26 cellular contexts compared by ENCODE assay signal in genomic region chr10:70552585-70552984, GRCh38. TPM values are rescaled to one million over a fixed set of nuclear protein-coding genes. Genes with fewer than 3 reads are reported as not detected.
DNase-seq lines count a peak whose midpoint lies in the region; ATAC-seq and TF ChIP-seq lines count a peak whose summit lies in the region.
"Had no signal": no experiment of that assay in that cellular context is flagged by ENCODE, and none has a peak within 500 bp of the region (broad histone marks: within the 10 kb centered on the region; RNA-seq: fewer than 3 reads in every experiment).

No MANE protein-coding gene starts in this region.

- H3K36me3 Mint-ChIP-seq in nephron (ENCODE audit: low read depth), result no peaks in the 10 kb centered on the region
- H3K36me3 Mint-ChIP-seq: activated naive CD4-positive, alpha-beta T cell treated with anti-CD3 and anti-CD28 coated beads, Interleukin-2, amount 10 ng/mL, durations not matched to agents 7 days and 5 days; CD14-positive monocyte had no signal

- peak overlapping the region; percentile 31 for H3K9ac ChIP-seq in fibroblast of lung (ENCODE audit: insufficient read depth, low read length)

- H3K27me3 Mint-ChIP-seq in nephron (ENCODE audit: low read depth), result no peaks in the 10 kb centered on the region

- H3K4me3 Mint-ChIP-seq in nephron, result no peak overlapping the region
- H3K4me3 Mint-ChIP-seq: activated CD8-positive, alpha-beta T cell treated with anti-CD3 and anti-CD28 coated beads, Interleukin-2, amount 10 ng/mL, durations not matched to agents 7 days and 5 days; activated naive CD4-positive, alpha-beta T cell treated with anti-CD3 and anti-CD28 coated beads, Interleukin-2, amount 10 ng/mL, durations not matched to agents 7 days and 5 days; activated T-helper 17 cell treated with anti-CD3 and anti-CD28 coated beads, Interleukin-2, amount 50 U/mL, for 72 hours; CD14-positive monocyte had no signal

- H3K4me1 ChIP-seq in left ventricle myocardium inferior (peaks cover 18% of the 10 kb centered on the region), right cardiac atrium (ENCODE audit: control insufficient read depth, insufficient read depth, low read length) (no peaks in the 10 kb centered on the region), fibroblast of lung (ENCODE audit: control insufficient read depth, extremely low read depth, insufficient read depth, low read length) (peaks cover 11% of the 10 kb centered on the region), psoas muscle (no peaks in the 10 kb centered on the region)
- H3K4me1 ChIP-seq: prostate gland had no signal

- H3K27ac Mint-ChIP-seq in nephron, result peak overlapping the region; percentile 37 to 69 (median 52)
- H3K27ac Mint-ChIP-seq: activated CD8-positive, alpha-beta T cell treated with anti-CD3 and anti-CD28 coated beads, Interleukin-2, amount 10 ng/mL, durations not matched to agents 7 days and 5 days; activated naive CD4-positive, alpha-beta T cell treated with anti-CD3 and anti-CD28 coated beads, Interleukin-2, amount 10 ng/mL, durations not matched to agents 7 days and 5 days; activated T-helper 17 cell treated with anti-CD3 and anti-CD28 coated beads, Interleukin-2, amount 50 U/mL, for 72 hours had no signal

- peak overlapping the region; percentile 6 for H3K27ac ChIP-seq in left ventricle myocardium inferior (replicated peaks)
- no peak overlapping the region for H3K27ac ChIP-seq in right cardiac atrium (ENCODE audit: low read length)
- peak overlapping the region; percentile 54 for H3K27ac ChIP-seq in fibroblast of lung (ENCODE audit: insufficient read depth, low read length)
- no peak overlapping the region for H3K27ac ChIP-seq in psoas muscle
- H3K27ac ChIP-seq: 22Rv1, neutrophil, prostate gland had no signal

- H3K4me3 ChIP-seq in left ventricle myocardium inferior, result no peak overlapping the region
- no peak overlapping the region for H3K4me3 ChIP-seq in right cardiac atrium (ENCODE audit: low read length)
- H3K4me3 ChIP-seq in fibroblast of lung (replicated peaks in 1 of 4; ENCODE audit: control extremely low read depth in 1 of 4, insufficient read depth in 1 of 4, low read depth in 3 of 4, low read length in 4 of 4), result peak overlapping the region in 1 of 4 experiments; percentile 14
- no peak overlapping the region for H3K4me3 ChIP-seq in psoas muscle
- H3K4me3 ChIP-seq: prostate gland, sigmoid colon had no signal

- H3K79me2 ChIP-seq in fibroblast of lung (ENCODE audit: control insufficient read depth, insufficient read depth, low read length), result no peaks in the 10 kb centered on the region

- H3K27me3 ChIP-seq in left ventricle myocardium inferior (ENCODE audit: low read depth), result no peaks in the 10 kb centered on the region
- no peaks in the 10 kb centered on the region for H3K27me3 ChIP-seq in right cardiac atrium (ENCODE audit: control insufficient read depth, insufficient read depth)
- no peaks in the 10 kb centered on the region for H3K27me3 ChIP-seq in fibroblast of lung (ENCODE audit: control insufficient read depth, insufficient read depth, low read length)
- H3K27me3 ChIP-seq in psoas muscle (ENCODE audit: insufficient read depth in 3 of 3, low read length in 2 of 3), result no peaks in the 10 kb centered on the region
- H3K27me3 ChIP-seq: neutrophil, sigmoid colon had no signal

- peak overlapping the region; percentile 1 for H3K4me2 ChIP-seq in fibroblast of lung (ENCODE audit: extremely low read depth, insufficient read depth, low read length)

- H3K9me3 ChIP-seq in left ventricle myocardium inferior (replicated peaks) (no peaks in the 10 kb centered on the region), right cardiac atrium (ENCODE audit: control insufficient read depth, low read length) (no peaks in the 10 kb centered on the region), fibroblast of lung (ENCODE audit: control insufficient read depth, insufficient read depth, low read depth, low read length) (no peaks in the 10 kb centered on the region), psoas muscle (no peaks in the 10 kb centered on the region)
- H3K9me3 ChIP-seq: Caco-2, neutrophil, prostate gland, sigmoid colon had no signal

- no peaks in the 10 kb centered on the region for H4K20me1 ChIP-seq in fibroblast of lung (ENCODE audit: control insufficient read depth, extremely low read depth, insufficient read depth, low read length)

- 78% methylated on average over 6 of the region's 6 CpGs for WGBS in right cardiac atrium
- 92 to 93% (median 93%) methylated on average over 6 of the region's 6 CpGs for WGBS in psoas muscle, 3 donors

- no peak for DNase-seq in left ventricle myocardium inferior
- DNase-seq in right cardiac atrium, result no peak
- peak in 1 of 2 donors; percentile 41 for DNase-seq in fibroblast of lung (ENCODE audit: low read depth in 2 of 2)
- DNase-seq in psoas muscle, result no peak
- DNase-seq in NCI-H146 (lab: John Stamatoyannopoulos, UW), result no peak
- DNase-seq: activated CD4-positive, alpha-beta T cell treated with anti-CD3 and anti-CD28 coated beads for 4 hours; activated CD8-positive, alpha-beta T cell treated with anti-CD3 and anti-CD28 coated beads, Interleukin-2, amount 10 ng/mL, durations not matched to agents 7 days and 5 days; activated naive CD4-positive, alpha-beta T cell treated with anti-CD3 and anti-CD28 coated beads, Interleukin-2, amount 10 ng/mL, durations not matched to agents 7 days and 5 days; mammary epithelial cell; MV-4-11; NCI-H1436 treated with DMSO at 0.1 percent for 48 hours; NCI-H345; stimulated activated CD4-positive, alpha-beta T cell treated with anti-CD3 and anti-CD28 coated beads, Interleukin-4, amount 100 ng/mL, for 24 hours had no signal

- no peak for ATAC-seq in right cardiac atrium
- ATAC-seq in HG03135 (IDR thresholded peaks at IDR 0.05; ENCODE audit: unreplicated experiment), result no peak
- no peak for ATAC-seq in psoas muscle
- no peak for ATAC-seq in GM18858 (IDR thresholded peaks at IDR 0.05; ENCODE audit: unreplicated experiment)
- ATAC-seq: activated CD8-positive, alpha-beta T cell treated with anti-CD3 and anti-CD28 coated beads, Interleukin-2, amount 10 ng/mL, durations not matched to agents 7 days and 5 days; activated T-helper 17 cell treated with anti-CD3 and anti-CD28 coated beads, Interleukin-2, amount 50 U/mL, for 72 hours had no signal

- intact Hi-C loops in left ventricle myocardium inferior (cut with micrococcal nuclease), result loop anchor here (2.0 to 5.0 kb wide), 2 partner anchors 206 to 330 kb away; no protein-coding TSS in a partner anchor
- intact Hi-C loops in right cardiac atrium (cut with DNase I), result loop anchor here (2.0 to 5.0 kb wide), 2 partner anchors 206 to 330 kb away; no protein-coding TSS in a partner anchor
- intact Hi-C loops in psoas muscle (cut with DNase I), result loop anchor here in 1 of 2 donors (10.0 kb wide), 1 partner anchor 332 kb away; the partner anchor contains the start of gene PCBD1

- no peak overlapping the region for H2AFZ ChIP-seq in fibroblast of lung (ENCODE audit: low read length)

- H3K4me1 Mint-ChIP-seq in nephron, result peaks cover 27% of the 10 kb centered on the region
- H3K4me1 Mint-ChIP-seq: activated naive CD4-positive, alpha-beta T cell treated with anti-CD3 and anti-CD28 coated beads, Interleukin-2, amount 10 ng/mL, durations not matched to agents 7 days and 5 days; activated T-helper 17 cell treated with anti-CD3 and anti-CD28 coated beads, Interleukin-2, amount 50 U/mL, for 72 hours; CD14-positive monocyte had no signal

- H3K9me3 Mint-ChIP-seq in nephron, result no peaks in the 10 kb centered on the region
- H3K9me3 Mint-ChIP-seq: activated naive CD4-positive, alpha-beta T cell treated with anti-CD3 and anti-CD28 coated beads, Interleukin-2, amount 10 ng/mL, durations not matched to agents 7 days and 5 days; activated T-helper 17 cell treated with anti-CD3 and anti-CD28 coated beads, Interleukin-2, amount 50 U/mL, for 72 hours had no signal

- TF ChIP-seq CTCF in left ventricle myocardium inferior (IDR thresholded peaks at IDR 0.05; ENCODE audit: borderline replicate concordance) (no peak), fibroblast of lung (conservative IDR thresholded peaks at IDR 0.05 in 1 of 2, IDR thresholded peaks at IDR 0.05 in 1 of 2; ENCODE audit: low read depth in 1 of 2, low read length in 2 of 2) (no peak), nephron (IDR thresholded peaks at IDR 0.05; ENCODE audit: unreplicated experiment in 3 of 3) (no peak), psoas muscle (IDR thresholded peaks at IDR 0.05) (no peak)

- H3K36me3 ChIP-seq in left ventricle myocardium inferior (peaks cover 27% of the 10 kb centered on the region), fibroblast of lung (ENCODE audit: control insufficient read depth, insufficient read depth, low read length) (no peaks in the 10 kb centered on the region), psoas muscle (ENCODE audit: insufficient read depth in 1 of 2, low read depth in 1 of 2) (peaks cover 0 to 19% of the 10 kb centered on the region in 2 donors)
- H3K36me3 ChIP-seq: neutrophil, prostate gland had no signal

RNA-seq across cellular contexts. Expression of gene PRF1, which starts 50.0 kb away (rescaled TPM):
- total RNA-seq in left ventricle myocardium inferior (2.6 TPM), right cardiac atrium (1 to 10 TPM in 3 of 4 donors, under 1 TPM in 1; 0.81 to 2.9 (median 1.9) TPM), fibroblast of lung (not detected in 2 replicates), psoas muscle (1 to 10 TPM; 1.6 to 3.4 (median 1.8) TPM)
- polyA plus RNA-seq in right cardiac atrium (1.1 TPM), fibroblast of lung (not detected in 2 replicates), psoas muscle (under 1 TPM; 0.33 to 0.72 (median 0.43) TPM)
- not detected in 2 replicates for polyA plus RNA-seq in fibroblast of lung (2012)
- not detected in 2 replicates for polyA minus RNA-seq in fibroblast of lung (ENCODE audit: low replicate concordance)
- total RNA-seq: frontal cortex, G401, LHCN-M2, mammary epithelial cell had no signal

Comparison
In these comparisons a context has a peak if more than half of its experiments do, and no peak if none do; other contexts are left out.
1. H3K27ac ChIP-seq: peak in left ventricle myocardium inferior (single experiment) and fibroblast of lung (single experiment); none in right cardiac atrium (single experiment) and psoas muscle (single experiment).